Comparison of ENCODE assay signal across 8 cellular contexts in the genomic region with DNA sequence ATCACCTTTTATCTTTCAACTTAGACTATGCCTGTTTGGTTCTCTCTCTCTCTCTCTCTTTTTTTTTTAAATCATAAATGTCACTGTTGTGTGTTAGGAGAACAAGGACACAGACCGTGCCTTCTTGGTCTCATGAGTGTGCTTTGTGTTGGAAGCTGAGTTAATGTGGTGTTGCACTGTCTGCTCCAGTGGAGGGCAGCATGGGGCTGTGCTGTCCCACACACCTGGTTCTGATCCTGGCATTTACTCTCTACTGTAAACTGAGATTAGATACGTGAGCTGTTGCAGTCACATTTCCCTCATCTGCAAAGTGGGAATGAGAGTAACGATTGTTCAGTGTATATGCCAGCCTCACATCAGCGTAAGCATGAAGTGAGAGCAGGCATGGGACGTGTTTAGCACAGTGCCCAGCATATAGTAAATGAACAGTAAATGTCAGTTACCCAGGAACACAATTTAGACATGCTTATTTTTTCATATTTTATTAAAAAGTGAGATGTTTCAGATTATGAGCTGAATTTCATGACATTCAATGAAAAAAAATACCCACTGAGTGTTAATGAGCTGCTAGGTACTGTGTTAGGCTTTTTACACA.
A peak's percentile ranks its signal among the peaks of the same experiment; 100 is the strongest.
DNase-seq lines count a peak whose midpoint lies in the region; ATAC-seq, FAIRE-seq and TF ChIP-seq lines count a peak whose summit lies in the region.

No MANE protein-coding gene starts in this region.

- TF ChIP-seq CTCF in LNCaP clone FGC (IDR thresholded peaks at IDR 0.05; ENCODE audit: control insufficient read depth, extremely low read depth, insufficient read depth) = peak; percentile 99

- FAIRE-seq in islet of Langerhans (lab: Jason Lieb, UNC) = peak; percentile 24

- ATAC-seq in HG02610 (IDR thresholded peaks at IDR 0.05; ENCODE audit: unreplicated experiment) = no peak
- no peak for ATAC-seq in HG03565 (IDR thresholded peaks at IDR 0.05; ENCODE audit: unreplicated experiment)

- DNase-seq in NCI-H2081 (lab: John Stamatoyannopoulos, UW) (peak; percentile 42 to 45), NCI-H2081 treated with DMSO at 0.1 percent for 48 hours (lab: John Stamatoyannopoulos, UW) (no peak), LNCaP clone FGC (ENCODE audit: low read depth) (peak; percentile 51), amniotic epithelial cell (ENCODE audit: low read depth) (peak; percentile 52)
- DNase-seq in effector CD8-positive, alpha-beta T cell (lab: John Stamatoyannopoulos, UW) = no peak

- no peak overlapping the region for H3K4me3 ChIP-seq in LNCaP clone FGC (ENCODE audit: low read depth, low read length)

Comparison
In these comparisons a context has a peak if more than half of its experiments do, and no peak if none do; other contexts are left out.
1. DNase-seq: peak in NCI-H2081 (2 of 2), LNCaP clone FGC (single experiment) and amniotic epithelial cell (single experiment); none in NCI-H2081 treated with DMSO at 0.1 percent for 48 hours (single experiment) and effector CD8-positive, alpha-beta T cell (single experiment).